Comparison of ENCODE assay signal across 17 cellular contexts in genomic region chr21:45767071-45768006, GRCh38.
DNase-seq lines count a peak whose midpoint lies in the region; ATAC-seq and TF ChIP-seq lines count a peak whose summit lies in the region.
"Had no signal": no experiment of that assay in that cellular context is flagged by ENCODE, and none has a peak within 500 bp of the region (broad histone marks: within the 10 kb centered on the region; RNA-seq: fewer than 3 reads in every experiment).

No MANE protein-coding gene starts in this region.

- no peaks in the 10 kb centered on the region for H3K9me3 Mint-ChIP-seq in activated CD8-positive, alpha-beta memory T cell treated with anti-CD3 and anti-CD28 coated beads, Interleukin-2, amount 10 ng/mL, durations not matched to agents 7 days and 5 days (ENCODE audit: low read depth)
- H3K9me3 Mint-ChIP-seq in stimulated activated effector memory CD8-positive, alpha-beta T cell treated with anti-CD3 and anti-CD28 coated beads, Interleukin-12 subunit alpha, Interleukin-12 subunit beta, amount 100 ng/mL, for 72 hours, result no peaks in the 10 kb centered on the region

- no peak for DNase-seq in activated CD8-positive, alpha-beta memory T cell treated with anti-CD3 and anti-CD28 coated beads, Interleukin-2, amount 10 ng/mL, durations not matched to agents 7 days and 5 days
- no peak for DNase-seq in activated CD8-positive, alpha-beta memory T cell treated with anti-CD3 and anti-CD28 coated beads, Interleukin-2, amount 50 U/mL, for 4 hours
- DNase-seq in activated CD4-positive, alpha-beta T cell treated with anti-CD3 and anti-CD28 coated beads, Interleukin-2, amount 50 U/mL, for 1 hour, result peak; percentile 23
- DNase-seq in cardiac fibroblast (ENCODE audit: low read depth in 2 of 2) (peak; percentile 41), esophagus squamous epithelium (lab: John Stamatoyannopoulos, UW) (no peak)
- peak in 1 of 2 donors; percentile 44 for DNase-seq in stimulated activated effector memory CD8-positive, alpha-beta T cell treated with anti-CD3 and anti-CD28 coated beads, Interleukin-12 subunit alpha, Interleukin-12 subunit beta, amount 100 ng/mL, for 72 hours (ENCODE audit: low spot score in 2 of 2)
- DNase-seq: activated B cell treated with CpG ODN at 0.5 μM for 24 hours, body of pancreas, DMS79 treated with DMSO at 0.1 percent for 48 hours, NCI-H1436 treated with DMSO at 0.1 percent for 48 hours, NCI-H748 treated with DMSO at 0.1 percent for 48 hours, transverse colon had no signal

- H3K4me3 Mint-ChIP-seq in activated CD8-positive, alpha-beta memory T cell treated with anti-CD3 and anti-CD28 coated beads, Interleukin-2, amount 10 ng/mL, durations not matched to agents 7 days and 5 days, result no peak overlapping the region
- peak overlapping the region; percentile 41 for H3K4me3 Mint-ChIP-seq in stimulated activated effector memory CD8-positive, alpha-beta T cell treated with anti-CD3 and anti-CD28 coated beads, Interleukin-12 subunit alpha, Interleukin-12 subunit beta, amount 100 ng/mL, for 72 hours
- H3K4me3 Mint-ChIP-seq: activated B cell treated with CpG ODN at 0.5 μM for 24 hours had no signal

- intact Hi-C loops in esophagus squamous epithelium (cut with DNase I), result no loop called here

- WGBS in esophagus squamous epithelium, 2 donors, result 64 to 66% methylated on average over 8 to 13 of the region's 13 CpGs

- ATAC-seq in activated CD8-positive, alpha-beta memory T cell treated with anti-CD3 and anti-CD28 coated beads, Interleukin-2, amount 10 ng/mL, durations not matched to agents 7 days and 5 days, result peak; percentile 66
- peak; percentile 70 for ATAC-seq in stimulated activated effector memory CD8-positive, alpha-beta T cell treated with anti-CD3 and anti-CD28 coated beads, Interleukin-12 subunit alpha, Interleukin-12 subunit beta, amount 100 ng/mL, for 72 hours
- ATAC-seq in HG03196 (IDR thresholded peaks at IDR 0.05; ENCODE audit: unreplicated experiment) (no peak), GM21526 (IDR thresholded peaks at IDR 0.05; ENCODE audit: low FRiP score, unreplicated experiment) (no peak)
- ATAC-seq: A549, body of pancreas, HCT116 had no signal

- H3K4me1 ChIP-seq in esophagus squamous epithelium, result no peaks in the 10 kb centered on the region
- H3K4me1 ChIP-seq: A549, body of pancreas, transverse colon had no signal

- no peak for TF ChIP-seq CTCF in cardiac fibroblast (IDR thresholded peaks at IDR 0.05; ENCODE audit: low read depth, low read length)
- no peak for TF ChIP-seq CTCF in esophagus squamous epithelium (IDR thresholded peaks at IDR 0.05)

- H3K27ac Mint-ChIP-seq in activated CD8-positive, alpha-beta memory T cell treated with anti-CD3 and anti-CD28 coated beads, Interleukin-2, amount 10 ng/mL, durations not matched to agents 7 days and 5 days, result peak overlapping the region; percentile 52
- H3K27ac Mint-ChIP-seq in stimulated activated effector memory CD8-positive, alpha-beta T cell treated with anti-CD3 and anti-CD28 coated beads, Interleukin-12 subunit alpha, Interleukin-12 subunit beta, amount 100 ng/mL, for 72 hours, result peak overlapping the region; percentile 90
- H3K27ac Mint-ChIP-seq: activated B cell treated with CpG ODN at 0.5 μM for 24 hours had no signal

- no peaks in the 10 kb centered on the region for H3K9me3 ChIP-seq in esophagus squamous epithelium
- H3K9me3 ChIP-seq: A549, body of pancreas, SJCRH30, transverse colon had no signal

- peaks cover 23% of the 10 kb centered on the region for H3K4me1 Mint-ChIP-seq in activated CD8-positive, alpha-beta memory T cell treated with anti-CD3 and anti-CD28 coated beads, Interleukin-2, amount 10 ng/mL, durations not matched to agents 7 days and 5 days
- peaks cover 21% of the 10 kb centered on the region for H3K4me1 Mint-ChIP-seq in stimulated activated effector memory CD8-positive, alpha-beta T cell treated with anti-CD3 and anti-CD28 coated beads, Interleukin-12 subunit alpha, Interleukin-12 subunit beta, amount 100 ng/mL, for 72 hours
- H3K4me1 Mint-ChIP-seq: activated B cell treated with CpG ODN at 0.5 μM for 24 hours had no signal

- H3K36me3 ChIP-seq in esophagus squamous epithelium, result no peaks in the 10 kb centered on the region
- H3K36me3 ChIP-seq: SJCRH30, transverse colon had no signal

- no peak for TF ChIP-seq POLR2A in esophagus squamous epithelium (IDR thresholded peaks at IDR 0.05)

- H3K27me3 Mint-ChIP-seq in activated CD8-positive, alpha-beta memory T cell treated with anti-CD3 and anti-CD28 coated beads, Interleukin-2, amount 10 ng/mL, durations not matched to agents 7 days and 5 days, result peaks cover 3% of the 10 kb centered on the region
- H3K27me3 Mint-ChIP-seq: activated B cell treated with CpG ODN at 0.5 μM for 24 hours had no signal

- no peaks in the 10 kb centered on the region for H3K36me3 Mint-ChIP-seq in activated CD8-positive, alpha-beta memory T cell treated with anti-CD3 and anti-CD28 coated beads, Interleukin-2, amount 10 ng/mL, durations not matched to agents 7 days and 5 days
- H3K36me3 Mint-ChIP-seq in stimulated activated effector memory CD8-positive, alpha-beta T cell treated with anti-CD3 and anti-CD28 coated beads, Interleukin-12 subunit alpha, Interleukin-12 subunit beta, amount 100 ng/mL, for 72 hours, result no peaks in the 10 kb centered on the region

- H3K27me3 ChIP-seq in esophagus squamous epithelium, result peaks cover 0 to 5% (median 0%) of the 10 kb centered on the region in 4 donors
- H3K27me3 ChIP-seq: body of pancreas, SJCRH30, transverse colon had no signal

- H3K4me3 ChIP-seq in cardiac fibroblast (replicated peaks in 1 of 2; ENCODE audit: low read depth in 2 of 2, low read length in 2 of 2) (no peak overlapping the region), esophagus squamous epithelium (no peak overlapping the region)
- H3K4me3 ChIP-seq: A549, body of pancreas, SJCRH30, transverse colon had no signal

- CTCF ChIA-PET in activated CD8-positive, alpha-beta memory T cell treated with anti-CD3 and anti-CD28 coated beads, Interleukin-2, amount 10 ng/mL, durations not matched to agents 7 days and 5 days (lab: Charles Lee), result no interaction called here

- no peak overlapping the region for H3K27ac ChIP-seq in esophagus squamous epithelium
- H3K27ac ChIP-seq: A549, body of pancreas, transverse colon had no signal

Comparison
In these comparisons a context has a peak if more than half of its experiments do, and no peak if none do; other contexts are left out.
1. ATAC-seq: peak in activated CD8-positive, alpha-beta memory T cell treated with anti-CD3 and anti-CD28 coated beads, Interleukin-2, amount 10 ng/mL, durations not matched to agents 7 days and 5 days (single experiment) and stimulated activated effector memory CD8-positive, alpha-beta T cell treated with anti-CD3 and anti-CD28 coated beads, Interleukin-12 subunit alpha, Interleukin-12 subunit beta, amount 100 ng/mL, for 72 hours (single experiment); none in HG03196 (single experiment) and GM21526 (single experiment).
2. DNase-seq: peak in activated CD4-positive, alpha-beta T cell treated with anti-CD3 and anti-CD28 coated beads, Interleukin-2, amount 50 U/mL, for 1 hour (single experiment) and cardiac fibroblast (2 of 2); none in activated CD8-positive, alpha-beta memory T cell treated with anti-CD3 and anti-CD28 coated beads, Interleukin-2, amount 10 ng/mL, durations not matched to agents 7 days and 5 days (single experiment), activated CD8-positive, alpha-beta memory T cell treated with anti-CD3 and anti-CD28 coated beads, Interleukin-2, amount 50 U/mL, for 4 hours (single experiment) and esophagus squamous epithelium (single experiment).